26 cellular contexts compared by ENCODE assay signal in the genomic region with DNA sequence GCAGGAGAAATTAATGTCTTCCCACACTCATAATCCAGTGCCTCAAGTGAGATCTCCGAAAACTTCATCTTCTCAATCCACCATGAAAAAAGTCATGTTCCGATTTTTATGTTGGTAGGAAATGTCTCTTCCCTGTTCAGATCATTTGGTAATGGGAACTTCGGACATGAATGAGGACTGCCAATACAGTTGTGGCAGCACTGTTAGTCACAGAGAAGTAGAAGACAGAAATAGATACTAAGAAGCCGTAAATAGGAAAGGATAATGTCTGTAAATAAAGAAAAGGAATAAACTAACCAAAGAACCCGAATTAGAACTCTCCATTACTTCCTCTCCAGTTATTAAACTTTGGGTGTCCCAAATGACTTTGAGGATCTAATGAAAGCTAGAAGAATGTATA.
"Had no signal": no experiment of that assay in that cellular context is flagged by ENCODE, and none has a peak within 500 bp of the region (broad histone marks: within the 10 kb centered on the region; RNA-seq: fewer than 3 reads in every experiment).

No MANE protein-coding gene starts in this region.

- H3K27me3 Mint-ChIP-seq: stimulated activated naive CD8-positive, alpha-beta T cell treated with anti-CD3 and anti-CD28 coated beads, Interleukin-15, Interleukin-2, amounts not matched to agents 100 ng/mL and 50 ng/mL, for 24 hours had no signal

- H3K4me3 Mint-ChIP-seq: natural killer cell; nephron progenitor cell; neural progenitor cell; stimulated activated naive CD8-positive, alpha-beta T cell treated with anti-CD3 and anti-CD28 coated beads, Interleukin-15, Interleukin-2, amounts not matched to agents 100 ng/mL and 50 ng/mL, for 24 hours had no signal

- H3K36me3 Mint-ChIP-seq: neural progenitor cell had no signal

- H3K9ac ChIP-seq: neural progenitor cell, parathyroid adenoma had no signal

- H3K4me3 ChIP-seq: lower lobe of right lung, neural progenitor cell, skin epidermis, suprapubic skin, thoracic aorta, tibial artery, upper lobe of right lung had no signal

- H2AFZ ChIP-seq: neural progenitor cell, parathyroid adenoma had no signal

- H3K27ac Mint-ChIP-seq: nephron progenitor cell; neural progenitor cell; stimulated activated naive CD8-positive, alpha-beta T cell treated with anti-CD3 and anti-CD28 coated beads, Interleukin-15, Interleukin-2, amounts not matched to agents 100 ng/mL and 50 ng/mL, for 24 hours had no signal

- H3K27me3 ChIP-seq: neural progenitor cell, neutrophil, suprapubic skin, tibial artery, upper lobe of right lung had no signal

- H3K9me3 Mint-ChIP-seq: natural killer cell; neural progenitor cell; stimulated activated naive CD8-positive, alpha-beta T cell treated with anti-CD3 and anti-CD28 coated beads, Interleukin-15, Interleukin-2, amounts not matched to agents 100 ng/mL and 50 ng/mL, for 24 hours had no signal

- H3K9me3 ChIP-seq: lower lobe of right lung, neutrophil, suprapubic skin, thoracic aorta, tibial artery, upper lobe of right lung had no signal

- H3K27ac ChIP-seq: lower lobe of right lung, neural progenitor cell, neutrophil, parathyroid adenoma, skin epidermis, suprapubic skin, thoracic aorta, tibial artery, upper lobe of right lung had no signal

- DNase-seq: hippocampal formation; kidney glomerular epithelial cell; left cardiac atrium; lower lobe of right lung; mammary epithelial cell; mesenchymal stem cell; natural killer cell; nephron progenitor cell; occipital lobe; stimulated activated CD4-positive, alpha-beta T cell treated with anti-CD3 and anti-CD28 coated beads, Interleukin-12 subunit alpha, Interleukin-12 subunit beta, amount 100 ng/mL, for 4 hours; stimulated activated CD4-positive, alpha-beta T cell treated with anti-CD3 and anti-CD28 coated beads, Interleukin-15, amount 100 ng/mL, for 24 hours; stimulated activated CD4-positive, alpha-beta T cell treated with anti-CD3 and anti-CD28 coated beads, Interleukin-2, amount 100 ng/mL, for 24 hours; stimulated activated CD4-positive, alpha-beta T cell treated with anti-CD3 and anti-CD28 coated beads, Interleukin-4, amount 100 ng/mL, for 1 hour; stimulated activated naive CD4-positive, alpha-beta T cell; tibial artery; trophoblast cell; upper lobe of right lung had no signal

- H3K4me2 ChIP-seq: neural progenitor cell had no signal

- H3K4me1 ChIP-seq: neural progenitor cell, parathyroid adenoma, upper lobe of right lung had no signal

- ATAC-seq: left lobe of liver, lower lobe of right lung, natural killer cell, sciatic nerve, upper lobe of right lung had no signal

- H3K79me2 ChIP-seq: parathyroid adenoma had no signal

- H3K36me3 ChIP-seq: neural progenitor cell, thoracic aorta had no signal
